In the genomic region with DNA sequence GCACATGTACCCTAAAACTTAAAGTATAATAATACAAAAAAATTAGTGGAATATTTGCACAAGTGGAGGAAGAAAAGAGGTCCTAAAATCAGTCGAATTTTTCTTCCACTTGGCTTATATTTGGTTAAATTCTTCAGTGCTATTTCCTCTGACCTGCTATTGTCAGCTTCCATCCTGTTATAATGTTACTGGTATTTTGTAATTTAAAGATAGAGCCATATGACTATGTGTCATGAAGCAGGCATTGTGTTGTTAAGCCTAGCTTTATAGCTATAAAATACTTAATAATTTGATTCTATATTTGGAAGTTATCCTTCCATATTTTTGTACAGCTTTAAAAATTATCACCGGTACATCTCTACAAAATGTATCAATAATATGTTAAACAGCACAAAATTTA, we compare ENCODE assay signal across 20 cellular contexts.
DNase-seq lines count a peak whose midpoint lies in the region; ATAC-seq, FAIRE-seq and TF ChIP-seq lines count a peak whose summit lies in the region.
"Had no signal": no experiment of that assay in that cellular context is flagged by ENCODE, and none has a peak within 500 bp of the region (broad histone marks: within the 10 kb centered on the region; RNA-seq: fewer than 3 reads in every experiment).

No MANE protein-coding gene starts in this region.

- H3K9ac ChIP-seq in endothelial cell of umbilical vein (replicated peaks; ENCODE audit: extremely low read depth, insufficient read depth, low read length) = no peak overlapping the region

- H3K4me3 ChIP-seq in endothelial cell of umbilical vein (replicated peaks in 1 of 3; ENCODE audit: insufficient read depth in 1 of 3, low read depth in 1 of 3, low read length in 3 of 3) = no peak overlapping the region
- H3K4me3 ChIP-seq: GM23338 had no signal

- ATAC-seq in HG03378 (IDR thresholded peaks at IDR 0.05; ENCODE audit: unreplicated experiment) (no peak), GM21619 (IDR thresholded peaks at IDR 0.05; ENCODE audit: unreplicated experiment) (no peak)
- ATAC-seq: CD8-positive, alpha-beta T cell; GM23338 had no signal

- H2AFZ ChIP-seq in endothelial cell of umbilical vein (ENCODE audit: low read depth, low read length) = no peak overlapping the region
- H2AFZ ChIP-seq: GM23338 had no signal

- H3K9me3 ChIP-seq in endothelial cell of umbilical vein (replicated peaks; ENCODE audit: control insufficient read depth, insufficient read depth, low read length) = no peaks in the 10 kb centered on the region
- H3K9me3 ChIP-seq: Caco-2 had no signal

- no peak overlapping the region for H3K4me2 ChIP-seq in endothelial cell of umbilical vein (ENCODE audit: insufficient read depth, low read length)
- H3K4me2 ChIP-seq: GM23338 had no signal

- H4K20me1 ChIP-seq in endothelial cell of umbilical vein (replicated peaks; ENCODE audit: control insufficient read depth, extremely low read depth, insufficient read depth, low read length) = no peaks in the 10 kb centered on the region

- no peaks in the 10 kb centered on the region for H3K9me1 ChIP-seq in endothelial cell of umbilical vein (replicated peaks; ENCODE audit: control insufficient read depth, extremely low read depth, insufficient read depth, low read length)

- H3K79me2 ChIP-seq in endothelial cell of umbilical vein (ENCODE audit: control insufficient read depth, insufficient read depth, low read length) = no peaks in the 10 kb centered on the region

- no peak overlapping the region for H3K27ac ChIP-seq in endothelial cell of umbilical vein (ENCODE audit: insufficient read depth, low read depth, low read length)

- CTCF ChIA-PET in endothelial cell of umbilical vein (lab: Charles Lee) = interaction anchor here (0.7 to 1.0 kb wide), 2 partner anchors 9 kb away, joined by 3 read pairs; no protein-coding TSS in a partner anchor

- H3K36me3 ChIP-seq in endothelial cell of umbilical vein (ENCODE audit: control insufficient read depth in 2 of 2, extremely low read depth in 1 of 2, insufficient read depth in 2 of 2, low read length in 2 of 2) = no peaks in the 10 kb centered on the region

- DNase-seq in endothelial cell of umbilical vein (ENCODE audit: low read depth, low spot score) = peak; percentile 60
- DNase-seq in foreskin melanocyte = peak; percentile 42
- peak; percentile 13 for DNase-seq in pulmonary artery endothelial cell (ENCODE audit: low read depth, low spot score)
- DNase-seq in CD1c-positive myeloid dendritic cell (ENCODE audit: extremely low spot score) = no peak
- DNase-seq in middle frontal gyrus (ENCODE audit: extremely low spot score, low spot score) = no peak
- DNase-seq: C1 segment of cervical spinal cord; Caco-2; CD4-positive, CD25-positive, alpha-beta regulatory T cell; CD8-positive, alpha-beta T cell; DMS153; DND-41; H9; HFFc6 had no signal

- BruUV-seq in endothelial cell of umbilical vein (replicated peaks; lab: Mats Ljungman, UMichigan) = no TSS peak

- dilution Hi-C loops in endothelial cell of umbilical vein (cut with MboI; ENCODE audit: extremely low pct_ligation_motif_present, low sequenced_read_pairs) = no loop called here

- H3K4me1 ChIP-seq in endothelial cell of umbilical vein (ENCODE audit: control insufficient read depth, extremely low read depth, insufficient read depth, low read length) = peaks cover 4% of the 10 kb centered on the region
- H3K4me1 ChIP-seq: Caco-2 had no signal

- no peak for TF ChIP-seq POLR2A in endothelial cell of umbilical vein (IDR thresholded peaks at IDR 0.05; ENCODE audit: low read depth, low read length)

- TF ChIP-seq CTCF in endothelial cell of umbilical vein (IDR thresholded peaks at IDR 0.05; ENCODE audit: extremely low read depth in 1 of 2, insufficient read depth in 1 of 2, low read depth in 1 of 2, low read length in 2 of 2) = no peak

- H3K27me3 ChIP-seq in endothelial cell of umbilical vein (ENCODE audit: control insufficient read depth in 2 of 2, insufficient read depth in 2 of 2, low read length in 2 of 2) = no peaks in the 10 kb centered on the region

- POLR2A ChIA-PET in endothelial cell of umbilical vein (lab: Charles Lee) = no interaction called here

- intact Hi-C loops in endothelial cell of umbilical vein (cut with micrococcal nuclease) = no loop called here

- FAIRE-seq in colon (lab: Jason Lieb, UNC) (peak; percentile 28), endothelial cell of umbilical vein (lab: Jason Lieb, UNC) (peak; percentile 8)
- FAIRE-seq: G401.6, GM12892, GM19239 had no signal

TF ChIP-seq in endothelial cell of umbilical vein, 7 proteins besides CTCF, POLR2A, EP300 and RAD21:
- no peak for TF ChIP-seq POLR2AphosphoS5 (IDR thresholded peaks at IDR 0.05; ENCODE audit: insufficient read depth, low read depth, low read length)
- peak; percentile 35 for TF ChIP-seq FOS (IDR thresholded peaks at IDR 0.05; ENCODE audit: borderline replicate concordance, insufficient read depth, low read length)
- TF ChIP-seq EZH2 (IDR thresholded peaks at IDR 0.05; ENCODE audit: borderline replicate concordance, low read depth, low read length, severe bottlenecking) = no peak
- TF ChIP-seq JUN (IDR thresholded peaks at IDR 0.05; ENCODE audit: borderline replicate concordance, insufficient read depth, insufficient read length, low read depth) = peak; percentile 15

Comparison
In these comparisons a context has a peak if more than half of its experiments do, and no peak if none do; other contexts are left out.
1. DNase-seq: peak in endothelial cell of umbilical vein (single experiment), foreskin melanocyte (single experiment) and pulmonary artery endothelial cell (single experiment); none in CD1c-positive myeloid dendritic cell (single experiment) and middle frontal gyrus (single experiment).